8 cellular contexts compared by ENCODE assay signal in the genomic region with DNA sequence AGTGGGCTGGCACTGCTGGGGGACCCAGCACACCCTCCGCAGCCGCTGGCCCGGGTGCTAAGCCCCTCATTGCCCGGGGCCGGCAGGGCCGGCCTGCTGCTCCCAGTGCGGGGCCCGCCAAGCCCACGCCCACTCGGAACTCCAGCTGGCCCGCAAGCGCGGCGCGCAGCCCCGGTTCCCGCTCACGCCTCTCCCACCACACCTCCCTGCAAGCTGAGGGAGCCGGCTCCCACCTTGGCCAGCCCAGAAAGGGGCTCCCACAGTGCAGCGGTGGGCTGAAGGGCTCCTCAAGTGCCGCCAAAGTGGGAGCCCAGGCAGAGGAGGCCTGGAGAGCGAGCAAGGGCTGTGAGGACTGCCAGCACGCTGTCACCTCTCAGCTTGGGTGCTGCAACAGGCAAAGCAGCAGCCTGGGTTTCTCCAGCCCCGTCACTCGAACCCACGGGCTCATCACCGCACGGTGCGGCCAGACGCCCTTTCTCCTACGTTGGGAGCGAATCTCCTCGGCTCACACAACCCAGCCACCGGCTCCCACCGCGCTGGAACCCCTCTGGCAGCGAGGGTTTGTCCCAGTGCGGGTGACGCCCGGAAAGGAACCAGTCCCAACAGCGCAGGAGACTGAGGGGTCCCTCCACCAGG. TPM values are rescaled to one million over a fixed set of nuclear protein-coding genes. Genes with fewer than 3 reads are reported as not detected.
DNase-seq lines count a peak whose midpoint lies in the region; ATAC-seq and TF ChIP-seq lines count a peak whose summit lies in the region.
"Not testable (repeated sequence)": the region's sequence is repeated elsewhere in the genome, so short reads cannot be mapped to it uniquely, and the experiment has no call there.

No MANE protein-coding gene starts in this region.

- not testable (repeated sequence) for H4K20me1 ChIP-seq in HCT116 (ENCODE audit: insufficient read depth)

- peak overlapping the region; percentile 74 for H3K4me2 ChIP-seq in HCT116 (ENCODE audit: low read length)

- peak; percentile 17 for ATAC-seq in GM18508 (IDR thresholded peaks at IDR 0.05; ENCODE audit: insufficient read depth, unreplicated experiment)
- ATAC-seq in HCT116: peak; percentile 26
- ATAC-seq in right cardiac atrium: peak; percentile 54 to 65

- POLR2A ChIA-PET in HCT116 (lab: Charles Lee): interaction anchor here (1.0 to 1.7 kb wide), 3 partner anchors 9 to 183 kb away, joined by 3 to 6 read pairs (median 4); a partner anchor contains a TSS

- DNase-seq in HCT116 (ENCODE audit: low read depth, low spot score); ovary: not testable (repeated sequence)
- DNase-seq in HPDE6-E6E7 (ENCODE audit: extremely low spot score) (peak; percentile 6), T-helper 2 cell (peak in 3 of 5 experiments; percentile 2 to 14 (median 14)), right cardiac atrium (peak in 2 of 3 donors; percentile 56 to 82), tibial artery (peak in 1 of 2 donors; percentile 69)

- H3K9me3 Mint-ChIP-seq in brain: not testable (repeated sequence)

- H3K4me3 ChIP-seq in HCT116 (replicated peaks in 1 of 2; ENCODE audit: low read depth in 1 of 2, low read length in 2 of 2) (peak overlapping the region; percentile 98 to 99), right cardiac atrium (ENCODE audit: low read length) (peak overlapping the region; percentile 79), ovary (peak overlapping the region; percentile 86), tibial artery (peak overlapping the region; percentile 59 to 90)

- TF ChIP-seq CTCF in HCT116 (IDR thresholded peaks at IDR 0.05 in 2 of 3, conservative IDR thresholded peaks at IDR 0.05 in 1 of 3; ENCODE audit: borderline replicate concordance in 1 of 3, insufficient read depth in 1 of 3, low read depth in 2 of 3, low read length in 2 of 3); brain (conservative IDR thresholded peaks at IDR 0.05); ovary (IDR thresholded peaks at IDR 0.05); tibial artery (IDR thresholded peaks at IDR 0.05): not testable (repeated sequence)

- BruUV-seq in HCT116 (replicated peaks; lab: Mats Ljungman, UMichigan): TSS peak; percentile 59

- peaks cover 5 to 14% of the 10 kb centered on the region in 2 experiments; a peak in 3 of 4 replicates for H3K4me1 ChIP-seq in HCT116 (ENCODE audit: control insufficient read depth in 1 of 2, insufficient read depth in 2 of 2, low read length in 2 of 2)
- not testable (repeated sequence) for H3K4me1 ChIP-seq in right cardiac atrium (ENCODE audit: control insufficient read depth, insufficient read depth, low read length); ovary (ENCODE audit: insufficient read depth)
- peaks cover 0 to 26% (median 8%) of the 10 kb centered on the region in 4 donors for H3K4me1 ChIP-seq in tibial artery

- TF ChIP-seq POLR2A in HCT116 (IDR thresholded peaks at IDR 0.05; ENCODE audit: borderline replicate concordance, extremely low read depth, insufficient read depth, insufficient read length); ovary (IDR thresholded peaks at IDR 0.05): not testable (repeated sequence)

- H3K27me3 ChIP-seq in HCT116 (ENCODE audit: insufficient read depth, low read length); right cardiac atrium (ENCODE audit: control insufficient read depth, insufficient read depth); ovary; tibial artery: not testable (repeated sequence)

- peaks cover 13% of the 10 kb centered on the region for H3K27me3 Mint-ChIP-seq in brain

- intact Hi-C loops in HCT116 (cut with micrococcal nuclease) (loop anchor here (1.0 to 5.0 kb wide), 3 partner anchors 82 to 182 kb away; a partner anchor contains a TSS), right cardiac atrium (cut with DNase I) (loop anchor here in 1 of 4 donors (5.0 kb wide), 1 partner anchor 182 kb away; a partner anchor contains a TSS), ovary (cut with DNase I) (loop anchor here in 2 of 4 donors (5.0 to 10.0 kb wide), 5 partner anchors 82 to 330 kb away; a partner anchor contains a TSS), tibial artery (cut with DNase I; ENCODE audit: low total_unique reads) (loop anchor here (5.0 to 10.0 kb wide), 3 partner anchors 98 to 323 kb away; a partner anchor contains a TSS)

- not testable (repeated sequence) for TF ChIP-seq EP300 in ovary (IDR thresholded peaks at IDR 0.05)

- peak overlapping the region; percentile 87 for H3K27ac ChIP-seq in HCT116 (ENCODE audit: low read depth, low read length)
- peak overlapping the region; percentile 61 for H3K27ac ChIP-seq in right cardiac atrium (ENCODE audit: low read length)
- H3K27ac ChIP-seq in ovary: peak overlapping the region; percentile 68 to 97
- H3K27ac ChIP-seq in tibial artery: peak overlapping the region; percentile 94 to 98

- H3K9me2 ChIP-seq in HCT116 (ENCODE audit: insufficient read depth): not testable (repeated sequence)

- peak overlapping the region; percentile 90 for H3K9ac ChIP-seq in HCT116 (ENCODE audit: low read length)

- H3K4me1 Mint-ChIP-seq in brain: peaks cover 58% of the 10 kb centered on the region

- H2AFZ ChIP-seq in HCT116 (ENCODE audit: low read depth, low read length, poor library complexity, severe bottlenecking): peak overlapping the region; percentile 63

- H3K36me3 ChIP-seq in HCT116 (ENCODE audit: control insufficient read depth in 1 of 2, insufficient read depth in 2 of 2, low read length in 2 of 2); ovary; tibial artery: not testable (repeated sequence)

- not testable (repeated sequence) for H3K9me3 ChIP-seq in HCT116 (ENCODE audit: control insufficient read depth in 1 of 2, insufficient read depth in 1 of 2, low read depth in 1 of 2, low read length in 2 of 2); right cardiac atrium (ENCODE audit: control insufficient read depth, low read length); ovary; tibial artery

- peaks cover 67% of the 10 kb centered on the region for H3K79me2 ChIP-seq in HCT116 (ENCODE audit: insufficient read depth, low read length)

- TF ChIP-seq RAD21 in HCT116 (IDR thresholded peaks at IDR 0.05; ENCODE audit: low read depth): not testable (repeated sequence)

- CTCF ChIA-PET in HCT116 (lab: Charles Lee): interaction anchor here (1.4 to 1.5 kb wide), 2 partner anchors 87 to 104 kb away, joined by 3 to 5 read pairs; no protein-coding TSS in a partner anchor

- H3K36me3 Mint-ChIP-seq in brain: peaks cover 30% of the 10 kb centered on the region

- RAD21 ChIA-PET in HCT116 (lab: Charles Lee; ENCODE audit: low non-redundant PET in 1 of 2, low total read pairs in 2 of 2, uncharacterized antibody in 2 of 2, unreplicated experiment in 2 of 2): interaction anchor here in 1 of 2 experiments (1.6 kb wide), 1 partner anchor 96 kb away, joined by 4 read pairs; a partner anchor contains a TSS

- 2% methylated on average over 41 of the region's 41 CpGs for WGBS in right cardiac atrium
- 0 to 1% (median 0%) methylated on average over 20 to 41 of the region's 41 CpGs for WGBS in ovary, 3 donors

- H3K4me3 Mint-ChIP-seq in brain: peak overlapping the region; percentile 92 to 99 (median 97)

- H3K27ac Mint-ChIP-seq in brain: peak overlapping the region; percentile 97 to 99 (median 97)

TF ChIP-seq in HCT116, 20 proteins besides CTCF, POLR2A, EP300 and RAD21:
- peak; percentile 70 for TF ChIP-seq ZFX (IDR thresholded peaks at IDR 0.05)

RNA-seq across cellular contexts. Expression of a gene that starts 0.4 kb away (rescaled TPM):
- total RNA-seq in HCT116 (2021; ENCODE audit: unreplicated experiment) (17.1 TPM), right cardiac atrium (10 to 100 TPM in 3 of 4 donors, 1 to 10 TPM in 1; 9.7 to 12.2 (median 10.8) TPM), ovary (10 to 100 TPM; 18.1 to 29.7 (median 25.4) TPM)
- polyA plus RNA-seq in HCT116 (2012): 4.0 and 6.0 TPM in 2 replicates
- polyA plus RNA-seq in brain (ENCODE audit: insufficient read depth, low read depth, low replicate concordance) (3.4 TPM), right cardiac atrium (5.9 TPM), ovary (10 to 100 TPM; 11.8 to 13.5 TPM)

RNA-seq across cellular contexts. Expression of a gene that starts 0.7 kb away (rescaled TPM):
- total RNA-seq in HCT116 (2021; ENCODE audit: unreplicated experiment) (9.7 TPM), right cardiac atrium (10 to 100 TPM in 2 of 4 donors, 1 to 10 TPM in 2; 8.5 to 10.4 (median 9.4) TPM), ovary (10 to 100 TPM in 3 of 7 donors, 1 to 10 TPM in 4; 6.3 to 11.3 (median 9.6) TPM)
- polyA plus RNA-seq in HCT116 (2012): 2.6 and 3.9 TPM in 2 replicates
- polyA plus RNA-seq in brain (ENCODE audit: insufficient read depth, low read depth, low replicate concordance) (2.5 TPM), right cardiac atrium (4.1 TPM), ovary (1 to 10 TPM; 3.5 to 7.4 TPM)
